ENCODE assay signal across 14 cellular contexts in the genomic region with DNA sequence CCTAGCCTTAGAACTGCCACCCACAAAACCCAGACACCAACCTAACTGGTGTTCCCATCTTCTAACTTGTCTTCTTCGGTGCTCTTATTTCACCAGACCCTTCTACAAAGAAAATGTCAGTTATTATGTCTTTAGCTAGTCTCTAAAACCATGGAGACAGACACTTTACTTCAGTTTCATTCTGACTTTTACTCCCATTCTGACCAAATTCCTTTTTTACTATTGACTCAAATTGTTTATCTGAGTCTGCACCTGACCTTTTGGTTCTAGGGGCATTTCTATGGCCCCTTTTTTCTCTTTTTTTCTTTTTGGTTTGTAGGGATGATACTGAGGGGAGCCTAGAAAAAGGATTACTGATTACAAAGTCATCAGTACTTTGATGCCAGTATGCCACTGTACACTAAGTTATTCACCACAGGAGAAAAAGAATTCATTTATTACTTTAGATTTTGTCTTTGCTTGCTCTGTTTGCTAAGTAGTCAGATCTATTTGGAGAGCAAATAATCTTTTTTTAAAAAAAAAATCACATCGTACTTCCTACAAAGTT. TPM values are rescaled to one million over a fixed set of nuclear protein-coding genes. Genes with fewer than 3 reads are reported as not detected.
DNase-seq lines count a peak whose midpoint lies in the region; ATAC-seq and TF ChIP-seq lines count a peak whose summit lies in the region.
"Had no signal": no experiment of that assay in that cellular context is flagged by ENCODE, and none has a peak within 500 bp of the region (broad histone marks: within the 10 kb centered on the region; RNA-seq: fewer than 3 reads in every experiment).

No MANE protein-coding gene starts in this region.

- H3K4me3 Mint-ChIP-seq in activated CD4-positive, alpha-beta memory T cell treated with anti-CD3 and anti-CD28 coated beads for 36 hours, result no peak overlapping the region
- no peak overlapping the region for H3K4me3 Mint-ChIP-seq in CD8-positive, alpha-beta memory T cell
- H3K4me3 Mint-ChIP-seq: endodermal cell, HFFc6 had no signal

- H3K27me3 ChIP-seq in CD8-positive, alpha-beta memory T cell (ENCODE audit: insufficient read depth, low read length, poor library complexity, severe bottlenecking), result no peaks in the 10 kb centered on the region
- H3K27me3 ChIP-seq: suprapubic skin had no signal

- H3K27ac Mint-ChIP-seq in activated CD4-positive, alpha-beta memory T cell treated with anti-CD3 and anti-CD28 coated beads for 36 hours, result peak overlapping the region; percentile 28
- H3K27ac Mint-ChIP-seq in CD8-positive, alpha-beta memory T cell, result peak overlapping the region in 1 of 8 donors; percentile 0
- H3K27ac Mint-ChIP-seq: endodermal cell, HFFc6 had no signal

- ATAC-seq in GM18499 (IDR thresholded peaks at IDR 0.05; ENCODE audit: insufficient read depth, unreplicated experiment) (peak; percentile 35), GM19395 (IDR thresholded peaks at IDR 0.05; ENCODE audit: unreplicated experiment) (peak; percentile 56), HG02981 (IDR thresholded peaks at IDR 0.05; ENCODE audit: unreplicated experiment) (peak; percentile 49), SK-N-SH treated with all-trans-retinoic acid at 6 μM for 48 hours (no peak)

- no peaks in the 10 kb centered on the region for H3K4me1 ChIP-seq in CD8-positive, alpha-beta memory T cell (ENCODE audit: insufficient read depth, low read length)

- no peaks in the 10 kb centered on the region for H3K9me3 ChIP-seq in CD8-positive, alpha-beta memory T cell (ENCODE audit: low read length)
- H3K9me3 ChIP-seq: left ventricle myocardium inferior, suprapubic skin had no signal

- H3K27me3 Mint-ChIP-seq in activated CD4-positive, alpha-beta memory T cell treated with anti-CD3 and anti-CD28 coated beads for 36 hours, result peaks cover 5% of the 10 kb centered on the region
- no peaks in the 10 kb centered on the region for H3K27me3 Mint-ChIP-seq in CD8-positive, alpha-beta memory T cell

- no peaks in the 10 kb centered on the region for H3K36me3 Mint-ChIP-seq in activated CD4-positive, alpha-beta memory T cell treated with anti-CD3 and anti-CD28 coated beads for 36 hours
- no peaks in the 10 kb centered on the region for H3K36me3 Mint-ChIP-seq in CD8-positive, alpha-beta memory T cell

- intact Hi-C loops in activated CD4-positive, alpha-beta memory T cell treated with anti-CD3 and anti-CD28 coated beads for 36 hours (cut with micrococcal nuclease), result loop anchor here (1.0 to 10.0 kb wide), 2 partner anchors 71 to 1398 kb away; partner anchors contain the start of genes MDH1 and WDPCP

- no peak overlapping the region for H3K27ac ChIP-seq in CD8-positive, alpha-beta memory T cell (ENCODE audit: low read depth, low read length)
- H3K27ac ChIP-seq: left ventricle myocardium inferior, suprapubic skin had no signal

- peaks cover 39% of the 10 kb centered on the region for H3K4me1 Mint-ChIP-seq in activated CD4-positive, alpha-beta memory T cell treated with anti-CD3 and anti-CD28 coated beads for 36 hours (ENCODE audit: low read depth)
- H3K4me1 Mint-ChIP-seq in CD8-positive, alpha-beta memory T cell, result peaks cover 5 to 16% (median 7%) of the 10 kb centered on the region in 3 donors
- H3K4me1 Mint-ChIP-seq: endodermal cell had no signal

- no peak overlapping the region for H3K4me3 ChIP-seq in CD8-positive, alpha-beta memory T cell (ENCODE audit: low read length)
- H3K4me3 ChIP-seq: left ventricle myocardium inferior, suprapubic skin had no signal

- H3K9me3 Mint-ChIP-seq in activated CD4-positive, alpha-beta memory T cell treated with anti-CD3 and anti-CD28 coated beads for 36 hours, result no peaks in the 10 kb centered on the region
- no peaks in the 10 kb centered on the region for H3K9me3 Mint-ChIP-seq in CD8-positive, alpha-beta memory T cell
- H3K9me3 Mint-ChIP-seq: endodermal cell, HFFc6 had no signal

- peak; percentile 27 for DNase-seq in activated CD4-positive, alpha-beta memory T cell treated with anti-CD3 and anti-CD28 coated beads for 36 hours
- DNase-seq in NCI-H1694 treated with DMSO at 0.1 percent for 48 hours (lab: John Stamatoyannopoulos, UW) (no peak), ecto neural progenitor cell (ENCODE audit: low spot score) (no peak)
- no peak for DNase-seq in CD8-positive, alpha-beta memory T cell
- DNase-seq: activated CD4-positive, alpha-beta T cell treated with anti-CD3 and anti-CD28 coated beads for 1 hour; amniotic stem cell; endodermal cell; HFFc6; left ventricle myocardium inferior had no signal

- CTCF ChIA-PET in activated CD4-positive, alpha-beta memory T cell treated with anti-CD3 and anti-CD28 coated beads for 36 hours (lab: Charles Lee), result interaction anchor here (2.3 kb wide), 1 partner anchor 64 kb away, joined by 10 read pairs; no protein-coding TSS in a partner anchor
- CTCF ChIA-PET in CD8-positive, alpha-beta memory T cell (lab: Charles Lee), result interaction anchor here (1.0 kb wide), 1 partner anchor 14 kb away, joined by 3 read pairs; no protein-coding TSS in a partner anchor

- POLR2A ChIA-PET in activated CD4-positive, alpha-beta memory T cell treated with anti-CD3 and anti-CD28 coated beads for 36 hours (lab: Charles Lee), result no interaction called here
- POLR2A ChIA-PET in CD8-positive, alpha-beta memory T cell (lab: Charles Lee), result no interaction called here

- no peaks in the 10 kb centered on the region for H3K36me3 ChIP-seq in CD8-positive, alpha-beta memory T cell (ENCODE audit: insufficient read depth, low read length)
- H3K36me3 ChIP-seq: left ventricle myocardium inferior, suprapubic skin had no signal

TF ChIP-seq in SK-N-SH treated with all-trans-retinoic acid at 6 μM for 48 hours, 23 proteins besides CTCF, POLR2A, EP300 and RAD21:
- TF ChIP-seq POU6F1 (CRISPR knock-in tag; IDR thresholded peaks at IDR 0.05; ENCODE audit: borderline replicate concordance, low read depth), result no peak

RNA-seq across cellular contexts. Expression of gene SLC1A4, which starts 6.8 kb away (rescaled TPM):
- total RNA-seq in activated CD4-positive, alpha-beta memory T cell treated with anti-CD3 and anti-CD28 coated beads for 36 hours, result 10 to 100 TPM; 15.9 TPM
- 10 to 100 TPM; 21.2 to 21.3 TPM for total RNA-seq in CD8-positive, alpha-beta memory T cell
- polyA plus RNA-seq in CD8-positive, alpha-beta memory T cell, result 1.9 TPM
